ENCODE assay signal across 8 cellular contexts in genomic region chr7:1666251-1666778, GRCh38. TPM values are rescaled to one million over a fixed set of nuclear protein-coding genes. Genes with fewer than 3 reads are reported as not detected.
DNase-seq lines count a peak whose midpoint lies in the region; ATAC-seq and TF ChIP-seq lines count a peak whose summit lies in the region.

No MANE protein-coding gene starts in this region.

- H3K36me3 ChIP-seq in ES-I3 (ENCODE audit: insufficient read depth, low read length), result no peaks in the 10 kb centered on the region
- H3K36me3 ChIP-seq in left ventricle myocardium inferior, result no peaks in the 10 kb centered on the region
- no peaks in the 10 kb centered on the region for H3K36me3 ChIP-seq in skeletal muscle tissue (ENCODE audit: control insufficient read depth in 3 of 3, insufficient read depth in 3 of 3, low read length in 3 of 3)
- H3K36me3 ChIP-seq in CD4-positive, alpha-beta memory T cell (ENCODE audit: insufficient read depth, low read length), result no peaks in the 10 kb centered on the region

- no peaks in the 10 kb centered on the region for H3K36me3 Mint-ChIP-seq in CD4-positive, alpha-beta memory T cell

- no peak for ATAC-seq in HG03135 (IDR thresholded peaks at IDR 0.05; ENCODE audit: unreplicated experiment)
- ATAC-seq in GM21786 (IDR thresholded peaks at IDR 0.05; ENCODE audit: unreplicated experiment), result no peak

- CTCF ChIA-PET in CD4-positive, alpha-beta memory T cell (lab: Charles Lee; ENCODE audit: partially characterized antibody), result no interaction called here

- peaks cover 0 to 4% (median 0%) of the 10 kb centered on the region in 8 donors for H3K9me3 Mint-ChIP-seq in CD4-positive, alpha-beta memory T cell

- H3K9me3 ChIP-seq in ES-I3 (ENCODE audit: control insufficient read depth, insufficient read depth, low read length) (no peaks in the 10 kb centered on the region), left ventricle myocardium inferior (replicated peaks) (no peaks in the 10 kb centered on the region), skeletal muscle tissue (ENCODE audit: control insufficient read depth in 3 of 3, low read length in 3 of 3) (peaks cover 0 to 3% (median 0%) of the 10 kb centered on the region in 3 donors)
- no peaks in the 10 kb centered on the region for H3K9me3 ChIP-seq in CD4-positive, alpha-beta memory T cell (ENCODE audit: control insufficient read depth in 1 of 2, low read length in 2 of 2)

- DNase-seq in RPMI7951 (ENCODE audit: low read depth), result peak; percentile 26
- no peak for DNase-seq in left ventricle myocardium inferior
- DNase-seq in nucleus accumbens (lab: John Stamatoyannopoulos, UW), result no peak
- no peak for DNase-seq in CD4-positive, alpha-beta memory T cell

- peaks cover 2 to 18% (median 6%) of the 10 kb centered on the region in 4 donors for H3K4me1 Mint-ChIP-seq in CD4-positive, alpha-beta memory T cell

- intact Hi-C loops in left ventricle myocardium inferior (cut with micrococcal nuclease), result no loop called here
- intact Hi-C loops in CD4-positive, alpha-beta memory T cell (cut with micrococcal nuclease), result no loop called here

- no peak for TF ChIP-seq CTCF in left ventricle myocardium inferior (IDR thresholded peaks at IDR 0.05; ENCODE audit: borderline replicate concordance)

- peak overlapping the region; percentile 87 for H3K27ac ChIP-seq in left ventricle myocardium inferior (replicated peaks)
- no peak overlapping the region for H3K27ac ChIP-seq in skeletal muscle tissue (ENCODE audit: low read depth, low read length)
- no peak overlapping the region for H3K27ac ChIP-seq in CD4-positive, alpha-beta memory T cell (ENCODE audit: low read depth, low read length)

- peaks cover 89% of the 10 kb centered on the region for H3K27me3 ChIP-seq in left ventricle myocardium inferior (ENCODE audit: low read depth)
- H3K27me3 ChIP-seq in skeletal muscle tissue (ENCODE audit: control insufficient read depth in 3 of 3, insufficient read depth in 3 of 3, low read length in 3 of 3), result peaks cover 46 to 61% (median 53%) of the 10 kb centered on the region in 3 donors
- peaks cover 13% of the 10 kb centered on the region for H3K27me3 ChIP-seq in CD4-positive, alpha-beta memory T cell (ENCODE audit: insufficient read depth, low read length)

- POLR2A ChIA-PET in CD4-positive, alpha-beta memory T cell (lab: Charles Lee; ENCODE audit: partially characterized antibody), result interaction anchor here (1.2 kb wide), 1 partner anchor 687 kb away, joined by 3 read pairs; no protein-coding TSS in a partner anchor

- no peak overlapping the region for H3K4me3 Mint-ChIP-seq in CD4-positive, alpha-beta memory T cell

- no peak overlapping the region for H3K27ac Mint-ChIP-seq in CD4-positive, alpha-beta memory T cell

- peaks cover 23 to 28% of the 10 kb centered on the region in 2 donors for H3K27me3 Mint-ChIP-seq in CD4-positive, alpha-beta memory T cell

- H3K9ac ChIP-seq in ES-I3 (ENCODE audit: low read depth, low read length), result peak overlapping the region; percentile 71
- no peak overlapping the region for H3K9ac ChIP-seq in skeletal muscle tissue (ENCODE audit: low read depth in 1 of 3, low read length in 3 of 3)

- H3K4me1 ChIP-seq in ES-I3 (ENCODE audit: insufficient read depth, low read length) (peaks cover 6% of the 10 kb centered on the region; the same call in 1 of the 2 replicates), left ventricle myocardium inferior (peaks cover 74% of the 10 kb centered on the region), skeletal muscle tissue (ENCODE audit: control insufficient read depth in 3 of 3, insufficient read depth in 3 of 3, low read length in 3 of 3) (peaks cover 0 to 7% (median 5%) of the 10 kb centered on the region in 3 donors)
- peaks cover 13% of the 10 kb centered on the region for H3K4me1 ChIP-seq in CD4-positive, alpha-beta memory T cell (ENCODE audit: insufficient read depth, low read length)

- H3K4me3 ChIP-seq in left ventricle myocardium inferior, result peak overlapping the region; percentile 82
- H3K4me3 ChIP-seq in skeletal muscle tissue (ENCODE audit: low read length in 3 of 3), result peak overlapping the region in 2 of 3 donors; percentile 13 to 20
- H3K4me3 ChIP-seq in CD4-positive, alpha-beta memory T cell (ENCODE audit: low read length in 2 of 2), result peak overlapping the region in 1 of 2 donors; percentile 15

RNA-seq across cellular contexts. Expression of gene ELFN1, which starts 3.8 kb away (rescaled TPM):
- 0.39 and 0.48 TPM in 2 replicates for total RNA-seq in RPMI7951 (2014; rRNA removed; shearing (Covaris generic))
- total RNA-seq in left ventricle myocardium inferior, result 10.5 TPM
- 1.6 TPM for total RNA-seq in skeletal muscle tissue
- total RNA-seq in CD4-positive, alpha-beta memory T cell, result under 1 TPM in 1 of 2 experiments, not detected in 1; 0.12 TPM
- not detected for polyA plus RNA-seq in CD4-positive, alpha-beta memory T cell
